1 cellular context compared by ENCODE assay signal in the genomic region with DNA sequence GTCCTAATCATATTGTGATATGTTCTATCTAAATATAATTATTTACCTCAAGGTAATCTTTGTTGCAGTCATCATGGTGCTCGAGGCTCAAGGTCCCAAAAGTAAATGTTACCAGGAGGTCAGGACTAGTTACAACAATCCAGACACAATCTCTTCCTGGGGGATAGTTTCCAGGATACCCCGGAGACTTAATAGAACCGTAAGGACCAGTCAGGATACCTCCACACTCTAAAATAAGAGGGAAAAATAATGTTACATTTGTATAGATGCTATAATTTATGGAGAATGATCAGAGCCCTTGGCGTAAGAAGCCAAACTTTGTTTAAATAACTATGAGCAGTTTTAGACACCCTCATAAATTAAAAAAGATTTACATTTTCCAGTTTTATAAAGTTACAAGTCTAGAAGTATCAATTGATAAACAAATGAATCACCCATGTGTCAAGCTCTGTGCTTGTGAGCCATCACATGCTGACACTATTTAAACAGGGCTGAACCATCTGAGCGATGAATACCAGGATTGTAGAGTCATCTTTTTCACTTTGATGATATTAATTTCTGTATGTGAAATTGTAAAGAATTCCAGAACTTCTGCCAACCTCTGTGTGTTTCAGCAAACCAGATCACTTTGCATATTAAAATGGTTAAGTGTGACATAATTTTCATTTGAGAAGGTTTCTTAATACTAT.
TF ChIP-seq lines count a peak whose summit lies in the region.

No MANE protein-coding gene starts in this region.

TF ChIP-seq in HepG2, 621 proteins besides CTCF, POLR2A, EP300 and RAD21:
- TF ChIP-seq ZNF570 (CRISPR knock-in tag; IDR thresholded peaks at IDR 0.05; ENCODE audit: borderline replicate concordance) (no peak), ZEB1 (IDR thresholded peaks at IDR 0.05; ENCODE audit: insufficient replicate concordance, low read depth) (no peak), ZNF772 (CRISPR knock-in tag; IDR thresholded peaks at IDR 0.05) (no peak), NCOA1 (CRISPR knock-in tag; IDR thresholded peaks at IDR 0.05) (no peak)
- TF ChIP-seq, protein P1, sequence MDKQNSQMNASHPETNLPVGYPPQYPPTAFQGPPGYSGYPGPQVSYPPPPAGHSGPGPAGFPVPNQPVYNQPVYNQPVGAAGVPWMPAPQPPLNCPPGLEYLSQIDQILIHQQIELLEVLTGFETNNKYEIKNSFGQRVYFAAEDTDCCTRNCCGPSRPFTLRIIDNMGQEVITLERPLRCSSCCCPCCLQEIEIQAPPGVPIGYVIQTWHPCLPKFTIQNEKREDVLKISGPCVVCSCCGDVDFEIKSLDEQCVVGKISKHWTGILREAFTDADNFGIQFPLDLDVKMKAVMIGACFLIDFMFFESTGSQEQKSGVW (CRISPR knock-in tag; IDR thresholded peaks at IDR 0.05; ENCODE audit: borderline replicate concordance) = no peak
